32 cellular contexts compared by ENCODE assay signal in the genomic region with DNA sequence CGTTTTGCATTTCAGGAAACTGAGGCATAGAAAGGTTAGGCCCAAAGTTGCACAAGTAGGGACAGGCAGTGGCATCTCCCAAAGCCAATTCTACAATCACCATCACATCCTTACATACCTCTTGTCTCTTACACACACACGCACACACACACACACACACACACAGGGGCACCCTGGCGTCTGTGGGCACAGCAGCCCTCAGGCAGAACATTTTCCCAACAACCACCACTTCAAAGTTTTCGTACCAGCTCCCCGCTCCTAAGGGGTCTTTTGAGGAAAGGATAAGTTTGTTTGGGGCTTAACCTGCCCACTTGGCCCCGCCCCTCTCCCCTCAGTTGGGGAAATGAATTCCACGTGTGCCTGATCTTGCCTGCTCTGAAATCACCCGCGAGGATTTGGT.
"Had no signal": no experiment of that assay in that cellular context is flagged by ENCODE, and none has a peak within 500 bp of the region (broad histone marks: within the 10 kb centered on the region; RNA-seq: fewer than 3 reads in every experiment).

No MANE protein-coding gene starts in this region.

- H3K36me3 ChIP-seq: SJSA1 had no signal

- H3K27ac Mint-ChIP-seq: activated naive CD8-positive, alpha-beta T cell; T-helper 1 cell treated with Interleukin-12 subunit alpha and Interleukin-12 subunit beta and Interleukin-4 antibody, amounts not matched to agents 30 μg/mL and 1 μg/mL, for 36 hours had no signal

- H3K27me3 ChIP-seq: SJSA1 had no signal

- DNase-seq: activated CD4-positive, alpha-beta memory T cell treated with anti-CD3 and anti-CD28 coated beads, Interleukin-2, amount 10 ng/mL, durations not matched to agents 7 days and 5 days; activated CD4-positive, alpha-beta T cell treated with anti-CD3 and anti-CD28 coated beads for 1 hour; activated CD4-positive, alpha-beta T cell treated with anti-CD3 and anti-CD28 coated beads for 48 hours; activated CD4-positive, CD25-positive, alpha-beta regulatory T cell; activated CD8-positive, alpha-beta memory T cell treated with anti-CD3 and anti-CD28 coated beads for 24 hours; activated CD8-positive, alpha-beta memory T cell treated with anti-CD3 and anti-CD28 coated beads, Interleukin-2, amount 10 ng/mL, durations not matched to agents 7 days and 5 days; activated CD8-positive, alpha-beta memory T cell treated with anti-CD3 and anti-CD28 coated beads, Interleukin-2, amount 50 U/mL, for 48 hours; activated effector memory CD4-positive, alpha-beta T cell treated with Interleukin-2 at 50 U/mL for 16 hours; activated naive CD4-positive, alpha-beta T cell treated with anti-CD3 and anti-CD28 coated beads, Interleukin-2, amount 10 ng/mL, durations not matched to agents 7 days and 5 days; activated naive CD8-positive, alpha-beta T cell treated with anti-CD3 and anti-CD28 coated beads, Interleukin-2, amount 50 U/mL, for 24 hours; activated T-cell treated with anti-CD3 and anti-CD28 coated beads, Interleukin-2, amount 50 U/mL, for 48 hours; anterior cingulate cortex; caudate nucleus; cerebellar nuclear complex; MM.1S; NCI-H1092 treated with DMSO at 0.1 percent for 48 hours; NCI-H187 treated with DMSO at 0.1 percent for 48 hours; NCI-H2081; NCI-H2171 treated with DMSO at 0.1 percent for 48 hours; NCI-H2227 treated with DMSO at 0.1 percent for 48 hours; NCI-H446; NCI-H510A treated with DMSO at 0.1 percent for 48 hours; SHP77 treated with DMSO at 0.1 percent for 48 hours; SK-N-SH; T-helper 9 cell had no signal

- H3K9me3 ChIP-seq: SJSA1, SK-N-SH had no signal

- H3K4me3 Mint-ChIP-seq: activated CD4-positive, alpha-beta memory T cell treated with anti-CD3 and anti-CD28 coated beads, Interleukin-2, amount 10 ng/mL, durations not matched to agents 7 days and 5 days; activated CD8-positive, alpha-beta memory T cell treated with anti-CD3 and anti-CD28 coated beads, Interleukin-2, amount 10 ng/mL, durations not matched to agents 7 days and 5 days; activated naive CD8-positive, alpha-beta T cell treated with anti-CD3 and anti-CD28 coated beads, Interleukin-2, amount 50 U/mL, for 24 hours; T-helper 1 cell treated with Interleukin-12 subunit alpha and Interleukin-12 subunit beta and Interleukin-4 antibody, amounts not matched to agents 30 μg/mL and 1 μg/mL, for 36 hours had no signal

- H3K27ac ChIP-seq: KMS-11, SJSA1, VCaP had no signal

- H3K27me3 Mint-ChIP-seq: activated naive CD8-positive, alpha-beta T cell had no signal

- ATAC-seq: activated CD8-positive, alpha-beta memory T cell treated with anti-CD3 and anti-CD28 coated beads, Interleukin-2, amount 10 ng/mL, durations not matched to agents 7 days and 5 days; activated naive CD8-positive, alpha-beta T cell treated with anti-CD3 and anti-CD28 coated beads, Interleukin-2, amount 50 U/mL, for 24 hours; Panc1 had no signal

- H3K4me2 ChIP-seq: KMS-11, SK-N-SH had no signal

- H3K4me3 ChIP-seq: SJSA1 had no signal

- H3K9me3 Mint-ChIP-seq: activated CD4-positive, alpha-beta memory T cell treated with anti-CD3 and anti-CD28 coated beads, Interleukin-2, amount 10 ng/mL, durations not matched to agents 7 days and 5 days; activated naive CD4-positive, alpha-beta T cell treated with anti-CD3 and anti-CD28 coated beads, Interleukin-2, amount 10 ng/mL, durations not matched to agents 7 days and 5 days; activated naive CD8-positive, alpha-beta T cell treated with anti-CD3 and anti-CD28 coated beads, Interleukin-2, amount 50 U/mL, for 24 hours; T-helper 1 cell treated with Interleukin-12 subunit alpha and Interleukin-12 subunit beta and Interleukin-4 antibody, amounts not matched to agents 30 μg/mL and 1 μg/mL, for 36 hours had no signal

- H3K36me3 Mint-ChIP-seq: activated CD8-positive, alpha-beta memory T cell treated with anti-CD3 and anti-CD28 coated beads, Interleukin-2, amount 10 ng/mL, durations not matched to agents 7 days and 5 days; activated naive CD4-positive, alpha-beta T cell treated with anti-CD3 and anti-CD28 coated beads, Interleukin-2, amount 10 ng/mL, durations not matched to agents 7 days and 5 days; activated naive CD8-positive, alpha-beta T cell; brain had no signal
